Comparison of ENCODE assay signal across 23 cellular contexts in genomic region chr11:1405186-1406020, GRCh38. TPM values are rescaled to one million over a fixed set of nuclear protein-coding genes. Genes with fewer than 3 reads are reported as not detected.
"Had no signal": no experiment of that assay in that cellular context is flagged by ENCODE, and none has a peak within 500 bp of the region (broad histone marks: within the 10 kb centered on the region; RNA-seq: fewer than 3 reads in every experiment).

No MANE protein-coding gene starts in this region.

- H3K36me3 Mint-ChIP-seq: IgD-negative memory B cell had no signal

- H3K27ac ChIP-seq: KMS-11 had no signal

- H3K27ac Mint-ChIP-seq: IgD-negative memory B cell had no signal

- H3K4me1 Mint-ChIP-seq: IgD-negative memory B cell had no signal

- H3K4me3 Mint-ChIP-seq: IgD-negative memory B cell had no signal

- FAIRE-seq: K562, RCC 7860 had no signal

- H3K9me3 Mint-ChIP-seq: IgD-negative memory B cell had no signal

- H3K4me2 ChIP-seq: KMS-11, SK-N-SH had no signal

- DNase-seq: Kasumi-1, MM.1S, MV-4-11, NCI-H1048, NCI-H1105, NCI-H1417, NCI-H1436 treated with DMSO at 0.1 percent for 48 hours, NCI-H1694, NCI-H187 treated with DMSO at 0.1 percent for 48 hours, NCI-H2029 treated with DMSO at 0.1 percent for 48 hours, NCI-H2227 treated with DMSO at 0.1 percent for 48 hours, NCI-H524 treated with DMSO at 0.1 percent for 48 hours, NCI-H69, NCI-H774, RPMI8226, SHP77, SK-N-SH, SW 1271 had no signal

- H3K9ac ChIP-seq: KMS-11, SK-N-SH had no signal

- H3K9me3 ChIP-seq: SK-N-SH had no signal

- H3K4me3 ChIP-seq: K562 had no signal

- ATAC-seq: K562 had no signal

RNA-seq across cellular contexts. Expression of gene BRSK2, which starts 15.7 kb away (rescaled TPM):
- total RNA-seq: M059J had no signal
- polyA plus RNA-seq: IgD-negative memory B cell had no signal
